Comparison of ENCODE assay signal across 8 cellular contexts in the genomic region with DNA sequence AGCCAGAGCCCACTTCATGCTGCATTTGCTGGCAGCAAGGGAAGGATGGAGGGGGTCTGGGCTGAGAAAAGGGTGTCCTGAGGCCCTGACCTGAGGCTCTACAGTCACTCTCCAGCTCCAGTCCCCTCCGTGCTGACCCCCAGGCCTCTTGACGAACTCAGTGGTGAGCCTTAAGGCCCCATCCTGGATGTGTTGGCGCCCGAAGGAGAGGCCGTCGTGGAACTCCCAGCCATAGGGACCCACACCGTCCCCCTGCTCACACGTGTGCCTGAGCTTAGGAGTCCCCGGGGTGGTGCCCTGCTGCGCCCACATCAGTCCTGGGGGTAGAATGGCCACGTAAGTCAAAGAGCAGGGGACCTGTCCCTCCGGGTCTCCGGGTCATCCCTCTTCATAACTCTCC. TPM values are rescaled to one million over a fixed set of nuclear protein-coding genes. Genes with fewer than 3 reads are reported as not detected.
DNase-seq lines count a peak whose midpoint lies in the region; ATAC-seq, FAIRE-seq and TF ChIP-seq lines count a peak whose summit lies in the region.

No MANE protein-coding gene starts in this region.

- H3K9me3 Mint-ChIP-seq in astrocyte (ENCODE audit: unreplicated experiment) = no peaks in the 10 kb centered on the region

- peaks cover 16% of the 10 kb centered on the region for H3K4me1 Mint-ChIP-seq in astrocyte (ENCODE audit: low read depth, unreplicated experiment)

- H3K36me3 ChIP-seq in astrocyte (ENCODE audit: insufficient read depth, low read length) (peaks cover 4% of the 10 kb centered on the region), HepG2 (replicated peaks in 1 of 2; ENCODE audit: control insufficient read depth in 1 of 2, insufficient read depth in 2 of 2, low read length in 2 of 2) (peaks cover 1 to 24% of the 10 kb centered on the region in 2 experiments), upper lobe of right lung (peaks cover 22% of the 10 kb centered on the region)

- TF ChIP-seq EP300 in HepG2 (IDR thresholded peaks at IDR 0.05; ENCODE audit: low read depth in 2 of 2, low read length in 2 of 2) (no peak), HepG2 (CRISPR knock-in tag; IDR thresholded peaks at IDR 0.05; ENCODE audit: borderline replicate concordance) (no peak)

- FAIRE-seq in astrocyte (lab: Jason Lieb, UNC) = no peak
- no peak for FAIRE-seq in HepG2 (lab: Jason Lieb, UNC)

- H3K27ac Mint-ChIP-seq in astrocyte (ENCODE audit: unreplicated experiment) = peak overlapping the region; percentile 72

- peak overlapping the region; percentile 96 for H3K4me3 Mint-ChIP-seq in astrocyte (ENCODE audit: unreplicated experiment)

- peaks cover 42% of the 10 kb centered on the region for H3K79me2 ChIP-seq in astrocyte (ENCODE audit: insufficient read depth, low read length)
- H3K79me2 ChIP-seq in HepG2 (ENCODE audit: insufficient read depth, low read length) = peaks cover 29% of the 10 kb centered on the region

- CTCF ChIA-PET in HepG2 (lab: Yijun Ruan, JAX; ENCODE audit: low intra/inter-chr PET ratio, low total read pairs) = interaction anchor here (1.2 kb wide), 1 partner anchor 19 kb away, joined by 5 read pairs; a partner anchor contains a TSS

- H3K27me3 Mint-ChIP-seq in astrocyte (ENCODE audit: low read depth, unreplicated experiment) = no peaks in the 10 kb centered on the region

- ATAC-seq in Right ventricle myocardium superior (ENCODE audit: poor library complexity) = peak; percentile 1
- ATAC-seq in HepG2 = peak; percentile 20
- ATAC-seq in upper lobe of right lung = no peak
- ATAC-seq in HG02588 (IDR thresholded peaks at IDR 0.05; ENCODE audit: unreplicated experiment) = no peak

- in situ Hi-C loops in HepG2 (cut with HindIII; ENCODE audit: extremely low pct_ligation_motif_present, low pct_unique_long_range_greater_than_20kb) = no loop called here

- H2AFZ ChIP-seq in astrocyte (ENCODE audit: low read depth, low read length) (peak overlapping the region; percentile 90), HepG2 (ENCODE audit: low read length) (no peak overlapping the region)

- H3K4me1 ChIP-seq in astrocyte (ENCODE audit: insufficient read depth, low read length) = peaks cover 11% of the 10 kb centered on the region
- H3K4me1 ChIP-seq in HepG2 (ENCODE audit: insufficient read depth, low read length) = peaks cover 36% of the 10 kb centered on the region
- H3K4me1 ChIP-seq in upper lobe of right lung = peaks cover 16% of the 10 kb centered on the region

- H4K20me1 ChIP-seq in astrocyte (ENCODE audit: insufficient read depth, low read length) (peaks cover 16% of the 10 kb centered on the region), HepG2 (ENCODE audit: insufficient read depth, low read length) (peaks cover 4% of the 10 kb centered on the region; the same call in 1 of the 2 replicates)

- WGBS in HepG2 (ENCODE audit: low lambda C conversion rate) = 0% methylated on average over 7 of the region's 13 CpGs

- H3K27ac ChIP-seq in astrocyte (ENCODE audit: low read depth, low read length) = peak overlapping the region; percentile 79
- H3K27ac ChIP-seq in HepG2 (ENCODE audit: extremely low read length, insufficient read depth, low read length) = peak overlapping the region; percentile 89
- peak overlapping the region; percentile 93 for H3K27ac ChIP-seq in upper lobe of right lung

- intact Hi-C loops in Right ventricle myocardium superior (cut with DNase I) (no loop called here), cardiac septum (cut with DNase I) (no loop called here), HepG2 (cut with micrococcal nuclease; ENCODE audit: unreplicated experiment) (loop anchor here (2.0 kb wide), 1 partner anchor 40 kb away; no protein-coding TSS in a partner anchor), upper lobe of right lung (cut with DNase I) (no loop called here)

- BruUV-seq in HepG2 (replicated peaks; lab: Mats Ljungman, UMichigan) = no TSS peak

- no peak for TF ChIP-seq RAD21 in HepG2 (CRISPR knock-in tag; IDR thresholded peaks at IDR 0.05)

- POLR2A ChIA-PET in HepG2 (lab: Yijun Ruan, JAX) = interaction anchor here (1.2 to 3.9 kb wide), 4 partner anchors 17 to 35 kb away, joined by 3 to 21 read pairs (median 8); a partner anchor contains a TSS

- no peak for TF ChIP-seq POLR2A in HepG2 (IDR thresholded peaks at IDR 0.05; ENCODE audit: insufficient read depth in 1 of 2, low read depth in 2 of 2, low read length in 2 of 2)

- H3K9ac ChIP-seq in astrocyte (ENCODE audit: low read length) (peak overlapping the region; percentile 92), HepG2 (ENCODE audit: insufficient read depth, low read depth, low read length) (peak overlapping the region; percentile 96)

- peak overlapping the region; percentile 90 for H3K4me3 ChIP-seq in astrocyte (ENCODE audit: insufficient read depth, low read depth, low read length)
- H3K4me3 ChIP-seq in HepG2 (replicated peaks in 1 of 3; ENCODE audit: insufficient read depth in 1 of 3, low read depth in 2 of 3, low read length in 3 of 3) = peak overlapping the region; percentile 74 to 92 (median 83)
- H3K4me3 ChIP-seq in upper lobe of right lung = peak overlapping the region; percentile 73

- TF ChIP-seq CTCF in astrocyte (IDR thresholded peaks at IDR 0.05; ENCODE audit: insufficient read depth, low read depth, low read length) (no peak), HepG2 (CRISPR knock-in tag; IDR thresholded peaks at IDR 0.05) (no peak), upper lobe of right lung (IDR thresholded peaks at IDR 0.05) (no peak)

- H3K4me2 ChIP-seq in astrocyte (ENCODE audit: low read length) (peak overlapping the region; percentile 98), HepG2 (ENCODE audit: low read depth, low read length) (peak overlapping the region; percentile 92)

- H3K9me3 ChIP-seq in astrocyte (ENCODE audit: insufficient read depth, low read depth, low read length) (no peaks in the 10 kb centered on the region), HepG2 (ENCODE audit: low read length) (no peaks in the 10 kb centered on the region), upper lobe of right lung (no peaks in the 10 kb centered on the region)

- H3K27me3 ChIP-seq in astrocyte (ENCODE audit: insufficient read depth, low read length) (no peaks in the 10 kb centered on the region), HepG2 (ENCODE audit: control insufficient read depth in 1 of 2, insufficient read depth in 2 of 2, low read length in 2 of 2) (no peaks in the 10 kb centered on the region; a peak in 1 of 5 replicates), upper lobe of right lung (no peaks in the 10 kb centered on the region)

- DNase-seq in Right ventricle myocardium superior = no peak
- DNase-seq in cardiac septum (ENCODE audit: low spot score) = no peak
- no peak for DNase-seq in astrocyte (ENCODE audit: low read depth)
- DNase-seq in HepG2 (ENCODE audit: low spot score) = no peak
- DNase-seq in upper lobe of right lung = no peak
- no peak for DNase-seq in NCI-H526 treated with DMSO at 0.1 percent for 48 hours (lab: John Stamatoyannopoulos, UW)
- no peak for DNase-seq in activated effector memory CD4-positive, alpha-beta T cell treated with anti-CD3 and anti-CD28 coated beads, Interleukin-2, amount 50 U/mL, for 16 hours

- peaks cover 3% of the 10 kb centered on the region for H3K36me3 Mint-ChIP-seq in astrocyte (ENCODE audit: low read depth, unreplicated experiment)

RNA-seq across cellular contexts. Expression of a gene that starts 0.8 kb away (rescaled TPM):
- total RNA-seq in Right ventricle myocardium superior (19.2 TPM), cardiac septum (20.6 TPM), astrocyte (84.4 and 101 TPM in 2 replicates), HepG2 (2016; rRNA removed; fragmentation: Illumina TruSeq; extraction: Trizol) (30.1 and 95.2 TPM in 2 replicates), upper lobe of right lung (51.6 TPM)
- total RNA-seq in HepG2 (2016; cell fraction: cytosol; rRNA removed; fragmentation: Illumina TruSeq; extraction: Trizol; ENCODE audit: low read depth) = 8.8 and 11.5 TPM in 2 replicates
- total RNA-seq in HepG2 (2016; cell fraction: insoluble cytoplasmic fraction; rRNA removed; fragmentation: Illumina TruSeq; extraction: Trizol) = 26.3 and 96.7 TPM in 2 replicates
- 21.6 and 24.7 TPM in 2 replicates for total RNA-seq in HepG2 (2016; cell fraction: membrane; rRNA removed; fragmentation: Illumina TruSeq; extraction: Trizol)
- 74.9 and 89.3 TPM in 2 replicates for total RNA-seq in HepG2 (2016; cell fraction: nucleus; rRNA removed; fragmentation: Illumina TruSeq; extraction: Trizol)
- polyA plus RNA-seq in HepG2 (2011; rRNA removed) = 117 and 124 TPM in 2 replicates
- 82.7 and 107 TPM in 2 replicates for polyA plus RNA-seq in HepG2 (2011; cell fraction: cytosol; rRNA removed)
- polyA plus RNA-seq in HepG2 (2011; cell fraction: nucleus; rRNA removed) = 164 and 187 TPM in 2 replicates
- polyA plus RNA-seq in HepG2 (2012) = 66.6 and 78.0 TPM in 2 replicates
- polyA plus RNA-seq in HepG2 (2016; cell fraction: cytosol; fragmentation: Illumina TruSeq; extraction: Trizol; ENCODE audit: low read depth) = 7.9 TPM in 2 replicates
- polyA plus RNA-seq in HepG2 (2016; cell fraction: insoluble cytoplasmic fraction; fragmentation: Illumina TruSeq; extraction: Trizol; ENCODE audit: low read depth) = 21.4 and 26.1 TPM in 2 replicates
- 12.9 and 13.0 TPM in 2 replicates for polyA plus RNA-seq in HepG2 (2016; cell fraction: membrane; fragmentation: Illumina TruSeq; extraction: Trizol; ENCODE audit: low read depth)
- 132 and 137 TPM in 2 replicates for polyA plus RNA-seq in HepG2 (2016; cell fraction: nucleus; fragmentation: Illumina TruSeq; extraction: Trizol; ENCODE audit: insufficient read depth, low read depth)
- 89.6 and 182 TPM in 2 replicates for polyA minus RNA-seq in HepG2 (2011; rRNA and poly(A)+ RNA removed; ENCODE audit: low replicate concordance)
- polyA minus RNA-seq in HepG2 (2011; cell fraction: cytosol; rRNA and poly(A)+ RNA removed) = 63.1 and 75.1 TPM in 2 replicates
- 28.6 and 30.3 TPM in 2 replicates for polyA minus RNA-seq in HepG2 (2011; cell fraction: nucleus; rRNA and poly(A)+ RNA removed)

RNA-seq across cellular contexts. Expression of a gene that starts 6.2 kb away (rescaled TPM):
- total RNA-seq in Right ventricle myocardium superior (42.4 TPM), cardiac septum (47.7 TPM), astrocyte (56.4 and 58.3 TPM in 2 replicates), HepG2 (2016; rRNA removed; fragmentation: Illumina TruSeq; extraction: Trizol) (26.5 and 38.8 TPM in 2 replicates), upper lobe of right lung (57.5 TPM)
- total RNA-seq in HepG2 (2016; cell fraction: cytosol; rRNA removed; fragmentation: Illumina TruSeq; extraction: Trizol; ENCODE audit: low read depth) = 50.0 and 58.3 TPM in 2 replicates
- total RNA-seq in HepG2 (2016; cell fraction: insoluble cytoplasmic fraction; rRNA removed; fragmentation: Illumina TruSeq; extraction: Trizol) = 27.8 and 36.5 TPM in 2 replicates
- 61.3 and 76.9 TPM in 2 replicates for total RNA-seq in HepG2 (2016; cell fraction: membrane; rRNA removed; fragmentation: Illumina TruSeq; extraction: Trizol)
- total RNA-seq in HepG2 (2016; cell fraction: nucleus; rRNA removed; fragmentation: Illumina TruSeq; extraction: Trizol) = 25.9 and 29.1 TPM in 2 replicates
- polyA plus RNA-seq in HepG2 (2011; rRNA removed) = 85.7 and 107 TPM in 2 replicates
- 77.8 and 109 TPM in 2 replicates for polyA plus RNA-seq in HepG2 (2011; cell fraction: cytosol; rRNA removed)
- polyA plus RNA-seq in HepG2 (2011; cell fraction: nucleus; rRNA removed) = 406 and 434 TPM in 2 replicates
- 45.0 and 50.3 TPM in 2 replicates for polyA plus RNA-seq in HepG2 (2012)
- 82.9 and 90.6 TPM in 2 replicates for polyA plus RNA-seq in HepG2 (2016; cell fraction: cytosol; fragmentation: Illumina TruSeq; extraction: Trizol; ENCODE audit: low read depth)
- polyA plus RNA-seq in HepG2 (2016; cell fraction: insoluble cytoplasmic fraction; fragmentation: Illumina TruSeq; extraction: Trizol; ENCODE audit: low read depth) = 41.4 and 46.0 TPM in 2 replicates
- 87.2 and 99.7 TPM in 2 replicates for polyA plus RNA-seq in HepG2 (2016; cell fraction: membrane; fragmentation: Illumina TruSeq; extraction: Trizol; ENCODE audit: low read depth)
- 71.0 and 71.7 TPM in 2 replicates for polyA plus RNA-seq in HepG2 (2016; cell fraction: nucleus; fragmentation: Illumina TruSeq; extraction: Trizol; ENCODE audit: insufficient read depth, low read depth)
- polyA minus RNA-seq in HepG2 (2011; rRNA and poly(A)+ RNA removed; ENCODE audit: low replicate concordance) = 54.1 and 96.5 TPM in 2 replicates
- polyA minus RNA-seq in HepG2 (2011; cell fraction: cytosol; rRNA and poly(A)+ RNA removed) = 9.6 and 9.8 TPM in 2 replicates
- polyA minus RNA-seq in HepG2 (2011; cell fraction: nucleus; rRNA and poly(A)+ RNA removed) = 29.4 and 41.2 TPM in 2 replicates

RNA-seq across cellular contexts. Expression of a gene that starts 8.1 kb away (rescaled TPM):
- total RNA-seq in Right ventricle myocardium superior (159 TPM), cardiac septum (134 TPM), astrocyte (48.0 and 50.6 TPM in 2 replicates), HepG2 (2016; rRNA removed; fragmentation: Illumina TruSeq; extraction: Trizol) (51.9 and 53.8 TPM in 2 replicates), upper lobe of right lung (73.1 TPM)
- 42.4 and 54.6 TPM in 2 replicates for total RNA-seq in HepG2 (2016; cell fraction: cytosol; rRNA removed; fragmentation: Illumina TruSeq; extraction: Trizol; ENCODE audit: low read depth)
- 58.8 and 59.3 TPM in 2 replicates for total RNA-seq in HepG2 (2016; cell fraction: insoluble cytoplasmic fraction; rRNA removed; fragmentation: Illumina TruSeq; extraction: Trizol)
- total RNA-seq in HepG2 (2016; cell fraction: membrane; rRNA removed; fragmentation: Illumina TruSeq; extraction: Trizol) = 53.4 and 65.7 TPM in 2 replicates
- 30.0 and 33.7 TPM in 2 replicates for total RNA-seq in HepG2 (2016; cell fraction: nucleus; rRNA removed; fragmentation: Illumina TruSeq; extraction: Trizol)
- 28.8 and 34.3 TPM in 2 replicates for polyA plus RNA-seq in HepG2 (2011; rRNA removed)
- polyA plus RNA-seq in HepG2 (2011; cell fraction: cytosol; rRNA removed) = 30.0 and 63.3 TPM in 2 replicates
- polyA plus RNA-seq in HepG2 (2011; cell fraction: nucleus; rRNA removed) = 49.3 and 53.8 TPM in 2 replicates
- 32.0 and 44.9 TPM in 2 replicates for polyA plus RNA-seq in HepG2 (2012)
- polyA plus RNA-seq in HepG2 (2016; cell fraction: cytosol; fragmentation: Illumina TruSeq; extraction: Trizol; ENCODE audit: low read depth) = 37.9 and 43.7 TPM in 2 replicates
- 43.6 and 45.0 TPM in 2 replicates for polyA plus RNA-seq in HepG2 (2016; cell fraction: insoluble cytoplasmic fraction; fragmentation: Illumina TruSeq; extraction: Trizol; ENCODE audit: low read depth)
- 39.5 and 42.8 TPM in 2 replicates for polyA plus RNA-seq in HepG2 (2016; cell fraction: membrane; fragmentation: Illumina TruSeq; extraction: Trizol; ENCODE audit: low read depth)
- polyA plus RNA-seq in HepG2 (2016; cell fraction: nucleus; fragmentation: Illumina TruSeq; extraction: Trizol; ENCODE audit: insufficient read depth, low read depth) = 61.4 and 66.8 TPM in 2 replicates
- polyA minus RNA-seq in HepG2 (2011; rRNA and poly(A)+ RNA removed; ENCODE audit: low replicate concordance) = 38.1 and 38.8 TPM in 2 replicates
- polyA minus RNA-seq in HepG2 (2011; cell fraction: cytosol; rRNA and poly(A)+ RNA removed) = 13.6 and 15.1 TPM in 2 replicates
- 18.9 and 23.0 TPM in 2 replicates for polyA minus RNA-seq in HepG2 (2011; cell fraction: nucleus; rRNA and poly(A)+ RNA removed)

RNA-seq across cellular contexts. Expression of a gene that starts 9.5 kb away (rescaled TPM):
- 19.6 TPM for total RNA-seq in Right ventricle myocardium superior
- total RNA-seq in cardiac septum = 18.0 TPM
- total RNA-seq in astrocyte = 19.2 and 23.2 TPM in 2 replicates
- total RNA-seq in HepG2 (2016; rRNA removed; fragmentation: Illumina TruSeq; extraction: Trizol) = 10.0 and 14.5 TPM in 2 replicates
- 5.0 and 7.0 TPM in 2 replicates for total RNA-seq in HepG2 (2016; cell fraction: cytosol; rRNA removed; fragmentation: Illumina TruSeq; extraction: Trizol; ENCODE audit: low read depth)
- total RNA-seq in HepG2 (2016; cell fraction: insoluble cytoplasmic fraction; rRNA removed; fragmentation: Illumina TruSeq; extraction: Trizol) = 8.7 and 16.5 TPM in 2 replicates
- total RNA-seq in HepG2 (2016; cell fraction: membrane; rRNA removed; fragmentation: Illumina TruSeq; extraction: Trizol) = 9.3 and 10.1 TPM in 2 replicates
- 12.6 and 17.1 TPM in 2 replicates for total RNA-seq in HepG2 (2016; cell fraction: nucleus; rRNA removed; fragmentation: Illumina TruSeq; extraction: Trizol)
- polyA plus RNA-seq in HepG2 (2011; rRNA removed) = 6.2 and 7.9 TPM in 2 replicates
- 4.5 and 4.9 TPM in 2 replicates for polyA plus RNA-seq in HepG2 (2011; cell fraction: cytosol; rRNA removed)
- 63.6 and 70.4 TPM in 2 replicates for polyA plus RNA-seq in HepG2 (2011; cell fraction: nucleus; rRNA removed)
- 13.1 and 14.4 TPM in 2 replicates for polyA plus RNA-seq in HepG2 (2012)
- polyA plus RNA-seq in HepG2 (2016; cell fraction: cytosol; fragmentation: Illumina TruSeq; extraction: Trizol; ENCODE audit: low read depth) = 4.5 and 5.4 TPM in 2 replicates
- 15.4 and 15.7 TPM in 2 replicates for polyA plus RNA-seq in HepG2 (2016; cell fraction: insoluble cytoplasmic fraction; fragmentation: Illumina TruSeq; extraction: Trizol; ENCODE audit: low read depth)
- polyA plus RNA-seq in HepG2 (2016; cell fraction: membrane; fragmentation: Illumina TruSeq; extraction: Trizol; ENCODE audit: low read depth) = 10.1 and 13.1 TPM in 2 replicates
- polyA plus RNA-seq in HepG2 (2016; cell fraction: nucleus; fragmentation: Illumina TruSeq; extraction: Trizol; ENCODE audit: insufficient read depth, low read depth) = 30.3 and 40.1 TPM in 2 replicates
- 2.5 and 7.3 TPM in 2 replicates for polyA minus RNA-seq in HepG2 (2011; rRNA and poly(A)+ RNA removed; ENCODE audit: low replicate concordance)
- polyA minus RNA-seq in HepG2 (2011; cell fraction: cytosol; rRNA and poly(A)+ RNA removed) = 1.3 TPM in 1 of 2 replicates, not detected in the other
- 14.5 and 22.5 TPM in 2 replicates for polyA minus RNA-seq in HepG2 (2011; cell fraction: nucleus; rRNA and poly(A)+ RNA removed)
- 30.2 TPM for total RNA-seq in upper lobe of right lung

RNA-seq across cellular contexts. Expression of a gene that starts 18.4 kb away (rescaled TPM):
- total RNA-seq in Right ventricle myocardium superior (7.2 TPM), cardiac septum (8.0 TPM), astrocyte (10.6 and 11.2 TPM in 2 replicates), HepG2 (2016; rRNA removed; fragmentation: Illumina TruSeq; extraction: Trizol) (8.8 and 30.4 TPM in 2 replicates), upper lobe of right lung (16.1 TPM)
- total RNA-seq in HepG2 (2016; cell fraction: cytosol; rRNA removed; fragmentation: Illumina TruSeq; extraction: Trizol; ENCODE audit: low read depth) = 4.8 and 4.9 TPM in 2 replicates
- 8.0 and 25.5 TPM in 2 replicates for total RNA-seq in HepG2 (2016; cell fraction: insoluble cytoplasmic fraction; rRNA removed; fragmentation: Illumina TruSeq; extraction: Trizol)
- 6.2 and 6.3 TPM in 2 replicates for total RNA-seq in HepG2 (2016; cell fraction: membrane; rRNA removed; fragmentation: Illumina TruSeq; extraction: Trizol)
- total RNA-seq in HepG2 (2016; cell fraction: nucleus; rRNA removed; fragmentation: Illumina TruSeq; extraction: Trizol) = 51.7 and 65.9 TPM in 2 replicates
- polyA plus RNA-seq in HepG2 (2011; rRNA removed) = 14.7 and 17.7 TPM in 2 replicates
- polyA plus RNA-seq in HepG2 (2011; cell fraction: cytosol; rRNA removed) = 5.1 and 6.3 TPM in 2 replicates
- 51.7 and 56.4 TPM in 2 replicates for polyA plus RNA-seq in HepG2 (2011; cell fraction: nucleus; rRNA removed)
- polyA plus RNA-seq in HepG2 (2012) = 5.2 and 6.8 TPM in 2 replicates
- polyA plus RNA-seq in HepG2 (2016; cell fraction: cytosol; fragmentation: Illumina TruSeq; extraction: Trizol; ENCODE audit: low read depth) = 0.66 and 0.67 TPM in 2 replicates
- 4.3 and 5.0 TPM in 2 replicates for polyA plus RNA-seq in HepG2 (2016; cell fraction: insoluble cytoplasmic fraction; fragmentation: Illumina TruSeq; extraction: Trizol; ENCODE audit: low read depth)
- polyA plus RNA-seq in HepG2 (2016; cell fraction: membrane; fragmentation: Illumina TruSeq; extraction: Trizol; ENCODE audit: low read depth) = 1.4 and 2.5 TPM in 2 replicates
- polyA plus RNA-seq in HepG2 (2016; cell fraction: nucleus; fragmentation: Illumina TruSeq; extraction: Trizol; ENCODE audit: insufficient read depth, low read depth) = 76.5 and 76.7 TPM in 2 replicates
- polyA minus RNA-seq in HepG2 (2011; rRNA and poly(A)+ RNA removed; ENCODE audit: low replicate concordance) = 64.4 and 82.1 TPM in 2 replicates
- polyA minus RNA-seq in HepG2 (2011; cell fraction: cytosol; rRNA and poly(A)+ RNA removed) = 5.7 and 6.4 TPM in 2 replicates
- 87.2 and 94.1 TPM in 2 replicates for polyA minus RNA-seq in HepG2 (2011; cell fraction: nucleus; rRNA and poly(A)+ RNA removed)

Comparison
In these comparisons a context has a peak if more than half of its experiments do, and no peak if none do; other contexts are left out.
1. ATAC-seq: peak in Right ventricle myocardium superior (single experiment) and HepG2 (single experiment); none in upper lobe of right lung (single experiment) and HG02588 (single experiment).
2. Peak in every context shown above with its lines, with median percentiles within 50 percentile points of each other: H3K27ac ChIP-seq and H3K4me3 ChIP-seq.